Comparison of ENCODE assay signal across 9 cellular contexts in genomic region chr7:150404172-150404784, GRCh38. TPM values are rescaled to one million over a fixed set of nuclear protein-coding genes. Genes with fewer than 3 reads are reported as not detected.
DNase-seq lines count a peak whose midpoint lies in the region; ATAC-seq and TF ChIP-seq lines count a peak whose summit lies in the region.
"Had no signal": no experiment of that assay in that cellular context is flagged by ENCODE, and none has a peak within 500 bp of the region (broad histone marks: within the 10 kb centered on the region; RNA-seq: fewer than 3 reads in every experiment).

No MANE protein-coding gene starts in this region.

- no peak for TF ChIP-seq POLR2A in sigmoid colon (IDR thresholded peaks at IDR 0.05)

- H3K36me3 ChIP-seq in HAP-1 (replicated peaks) (no peaks in the 10 kb centered on the region), sigmoid colon (peaks cover 0 to 10% (median 2%) of the 10 kb centered on the region in 4 donors)

- H3K4me3 ChIP-seq in HAP-1 (peak overlapping the region; percentile 47), sigmoid colon (peak overlapping the region; percentile 68 to 74 (median 74))

- H3K27ac ChIP-seq in VCaP (peak overlapping the region; percentile 95), sigmoid colon (peak overlapping the region; percentile 95 to 99 (median 96))

- WGBS in sigmoid colon, 2 donors, result 14 to 21% methylated on average over 16 of the region's 16 CpGs

- intact Hi-C loops in sigmoid colon (cut with DNase I), result loop anchor here (10.0 kb wide), 3 partner anchors 529 to 1139 kb away; partner anchors contain the start of genes ATP6V0E2, ZNF467 and ZNF783

- H3K27me3 ChIP-seq in HAP-1 (ENCODE audit: low read depth) (no peaks in the 10 kb centered on the region), sigmoid colon (no peaks in the 10 kb centered on the region)

- ATAC-seq in HG02840 (IDR thresholded peaks at IDR 0.05; ENCODE audit: low FRiP score, unreplicated experiment), result no peak

- H3K9me3 ChIP-seq in HAP-1 (no peaks in the 10 kb centered on the region), sigmoid colon (no peaks in the 10 kb centered on the region)

- H3K4me1 ChIP-seq in HAP-1 (peaks cover 11% of the 10 kb centered on the region), sigmoid colon (peaks cover 0 to 36% (median 32%) of the 10 kb centered on the region in 4 donors)

- DNase-seq in HAP-1 (ENCODE audit: low spot score in 2 of 2) (no peak), germinal center (ENCODE audit: low spot score) (peak; percentile 23), sigmoid colon (peak; percentile 66), H4 (ENCODE audit: low spot score) (no peak), NCI-H345 (lab: John Stamatoyannopoulos, UW) (no peak), NCI-H2196 treated with DMSO at 0.1 percent for 48 hours (lab: John Stamatoyannopoulos, UW; ENCODE audit: unreplicated experiment) (no peak)

- TF ChIP-seq CTCF in VCaP (conservative IDR thresholded peaks at IDR 0.05) (no peak), sigmoid colon (IDR thresholded peaks at IDR 0.05) (no peak)

- no peak for TF ChIP-seq EP300 in sigmoid colon (IDR thresholded peaks at IDR 0.05)

- in situ Hi-C loops in HAP-1 (cut with MboI; ENCODE audit: low sequenced_read_pairs), result loop anchor here (25.0 kb wide), 1 partner anchor 117 kb away; no protein-coding TSS in a partner anchor

RNA-seq across cellular contexts. Expression of gene ZNF775, which starts 25.1 kb away (rescaled TPM):
- total RNA-seq in sigmoid colon, result 10 to 100 TPM in 1 of 4 donors, 1 to 10 TPM in 3; 6.1 to 10.7 (median 6.9) TPM
- polyA plus RNA-seq in sigmoid colon, result 1 to 10 TPM; 3.0 to 6.1 (median 5.4) TPM
- 0.56 and 0.90 TPM in 2 replicates for total RNA-seq in H4 (2014; rRNA removed; shearing (Covaris generic))

RNA-seq across cellular contexts. Expression of gene REPIN1, which starts 35.7 kb away (rescaled TPM):
- 10 to 100 TPM; 56.3 to 63.7 (median 57.0) TPM for total RNA-seq in sigmoid colon
- 100 to 1,000 TPM in 1 of 3 donors, 10 to 100 TPM in 2; 50.9 to 131 (median 52.3) TPM for polyA plus RNA-seq in sigmoid colon
- total RNA-seq in H4 (2014; rRNA removed; shearing (Covaris generic)), result 40.4 and 48.3 TPM in 2 replicates

RNA-seq across cellular contexts. Expression of gene GIMAP8, which starts 46.2 kb away (rescaled TPM):
- total RNA-seq in sigmoid colon, result 1 to 10 TPM; 5.3 to 7.9 (median 7.2) TPM
- polyA plus RNA-seq in sigmoid colon, result 10 to 100 TPM in 1 of 3 donors, 1 to 10 TPM in 2; 2.4 to 10.7 (median 2.8) TPM
- not detected in 2 replicates for total RNA-seq in H4 (2014; rRNA removed; shearing (Covaris generic))
- total RNA-seq: SK-MEL-5 had no signal

Comparison
In these comparisons a context has a peak if more than half of its experiments do, and no peak if none do; other contexts are left out.
1. DNase-seq: peak in germinal center (single experiment) and sigmoid colon (single experiment); none in HAP-1 (0 of 2), H4 (single experiment), NCI-H345 (single experiment) and NCI-H2196 treated with DMSO at 0.1 percent for 48 hours (single experiment).